10 cellular contexts compared by ENCODE assay signal in genomic region chr4:77599378-77599777, GRCh38. TPM values are rescaled to one million over a fixed set of nuclear protein-coding genes. Genes with fewer than 3 reads are reported as not detected.
A peak's percentile ranks its signal among the peaks of the same experiment; 100 is the strongest.
DNase-seq lines count a peak whose midpoint lies in the region; ATAC-seq lines count a peak whose summit lies in the region.
"Had no signal": no experiment of that assay in that cellular context is flagged by ENCODE, and none has a peak within 500 bp of the region (broad histone marks: within the 10 kb centered on the region; RNA-seq: fewer than 3 reads in every experiment).

No MANE protein-coding gene starts in this region.

- no CpG with 5 or more reads among the region's 2 CpGs for WGBS in iPS DF 6.9 (ENCODE audit: insufficient coverage, insufficient read length)

- no peak overlapping the region for H3K4me3 Mint-ChIP-seq in stimulated activated memory B cell treated with anti-CD40 and anti-IgM and Interleukin-4, amounts not matched to agents 10 μg/mL and 1 μg/mL and 100 μg/mL, for 72 hours
- H3K4me3 Mint-ChIP-seq: T-helper 1 cell treated with Interleukin-12 subunit alpha and Interleukin-12 subunit beta and Interleukin-4 antibody, amounts not matched to agents 30 μg/mL and 1 μg/mL, for 36 hours had no signal

- H3K27ac Mint-ChIP-seq in stimulated activated memory B cell treated with anti-CD40 and anti-IgM and Interleukin-4, amounts not matched to agents 10 μg/mL and 1 μg/mL and 100 μg/mL, for 72 hours, result no peak overlapping the region
- H3K27ac Mint-ChIP-seq: T-helper 1 cell treated with Interleukin-12 subunit alpha and Interleukin-12 subunit beta and Interleukin-4 antibody, amounts not matched to agents 30 μg/mL and 1 μg/mL, for 36 hours had no signal

- no peaks in the 10 kb centered on the region for H3K9me3 Mint-ChIP-seq in stimulated activated memory B cell treated with anti-CD40 and anti-IgM and Interleukin-4, amounts not matched to agents 10 μg/mL and 1 μg/mL and 100 μg/mL, for 72 hours
- H3K9me3 Mint-ChIP-seq: T-helper 1 cell treated with Interleukin-12 subunit alpha and Interleukin-12 subunit beta and Interleukin-4 antibody, amounts not matched to agents 30 μg/mL and 1 μg/mL, for 36 hours had no signal

- no peaks in the 10 kb centered on the region for H3K36me3 Mint-ChIP-seq in stimulated activated memory B cell treated with anti-CD40 and anti-IgM and Interleukin-4, amounts not matched to agents 10 μg/mL and 1 μg/mL and 100 μg/mL, for 72 hours

- H3K4me1 ChIP-seq in iPS DF 6.9 (ENCODE audit: control insufficient read depth, insufficient read depth, low read length), result no peaks in the 10 kb centered on the region

- ATAC-seq in HG02678 (IDR thresholded peaks at IDR 0.05; ENCODE audit: unreplicated experiment) (peak; percentile 37), GM21576 (IDR thresholded peaks at IDR 0.05; ENCODE audit: unreplicated experiment) (no peak), GM21786 (IDR thresholded peaks at IDR 0.05; ENCODE audit: unreplicated experiment) (no peak)
- no peak for ATAC-seq in stimulated activated memory B cell treated with anti-CD40 and anti-IgM and Interleukin-4, amounts not matched to agents 10 μg/mL and 1 μg/mL and 100 μg/mL, for 72 hours

- H3K36me3 ChIP-seq in iPS DF 6.9 (ENCODE audit: control insufficient read depth, insufficient read depth, low read length), result no peaks in the 10 kb centered on the region

- no peak overlapping the region for H3K27ac ChIP-seq in iPS DF 6.9 (ENCODE audit: low read length)

- DNase-seq in DMS53 treated with DMSO at 0.1 percent for 48 hours (lab: John Stamatoyannopoulos, UW; ENCODE audit: unreplicated experiment) (peak; percentile 40), SW 1271 (lab: John Stamatoyannopoulos, UW) (peak; percentile 18 to 20), iPS DF 6.9 (ENCODE audit: low read depth, low spot score) (peak; percentile 27), posterior vena cava (ENCODE audit: low spot score) (no peak)
- DNase-seq: right cardiac atrium had no signal

- H3K27me3 Mint-ChIP-seq in stimulated activated memory B cell treated with anti-CD40 and anti-IgM and Interleukin-4, amounts not matched to agents 10 μg/mL and 1 μg/mL and 100 μg/mL, for 72 hours, result peaks cover 8% of the 10 kb centered on the region

- no peaks in the 10 kb centered on the region for H3K27me3 ChIP-seq in iPS DF 6.9 (ENCODE audit: control insufficient read depth, insufficient read depth, low read length)

- no peaks in the 10 kb centered on the region for H3K9me3 ChIP-seq in iPS DF 6.9 (ENCODE audit: control insufficient read depth, insufficient read depth, low read length)

- intact Hi-C loops in posterior vena cava (cut with DNase I), result no loop called here

- H3K4me3 ChIP-seq in iPS DF 6.9 (ENCODE audit: low read length), result no peak overlapping the region

- no peaks in the 10 kb centered on the region for H3K4me1 Mint-ChIP-seq in stimulated activated memory B cell treated with anti-CD40 and anti-IgM and Interleukin-4, amounts not matched to agents 10 μg/mL and 1 μg/mL and 100 μg/mL, for 72 hours

RNA-seq across cellular contexts. Expression of gene CXCL13, which starts 6.2 kb away (rescaled TPM):
- 1 to 10 TPM in 1 of 2 donors, not detected in 1; 1.2 TPM for total RNA-seq in posterior vena cava
- total RNA-seq: right cardiac atrium had no signal
